In the genomic region with DNA sequence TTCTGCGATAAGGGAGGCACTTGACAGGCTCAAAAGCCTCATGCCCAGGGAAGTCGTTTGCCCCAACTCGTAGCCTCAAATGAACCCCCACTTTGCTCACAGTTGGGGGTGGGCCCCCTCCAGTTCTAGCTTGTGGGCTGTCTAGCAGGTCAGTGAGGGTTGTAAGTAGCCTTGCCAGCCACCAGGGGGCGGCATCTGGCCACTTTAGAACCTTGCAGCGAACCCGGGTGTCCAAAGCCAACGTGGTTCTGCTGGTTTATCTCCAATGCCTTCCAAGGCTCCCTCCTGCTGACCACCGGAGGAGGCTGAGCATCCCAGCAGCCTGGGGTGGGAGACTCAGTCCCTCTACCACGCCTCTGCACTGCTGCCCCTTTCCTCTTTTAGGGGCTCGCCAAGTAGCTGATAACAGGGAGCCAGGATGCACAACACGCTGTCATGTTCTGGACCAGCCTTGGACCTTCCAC, we compare ENCODE assay signal across 1 cellular context.
TF ChIP-seq lines count a peak whose summit lies in the region.

No MANE protein-coding gene starts in this region.

TF ChIP-seq in H1, 55 proteins besides CTCF, POLR2A, EP300 and RAD21:
- TF ChIP-seq, protein P1, sequence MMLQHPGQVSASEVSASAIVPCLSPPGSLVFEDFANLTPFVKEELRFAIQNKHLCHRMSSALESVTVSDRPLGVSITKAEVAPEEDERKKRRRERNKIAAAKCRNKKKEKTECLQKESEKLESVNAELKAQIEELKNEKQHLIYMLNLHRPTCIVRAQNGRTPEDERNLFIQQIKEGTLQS (IDR thresholded peaks at IDR 0.05; ENCODE audit: insufficient read depth, low read depth, low read length): no peak
- TF ChIP-seq CEBPB (IDR thresholded peaks at IDR 0.05; ENCODE audit: low read depth, low read length) (no peak), TEAD4 (IDR thresholded peaks at IDR 0.05; ENCODE audit: low read depth, low read length) (no peak), RNF2 (IDR thresholded peaks at IDR 0.05; ENCODE audit: borderline replicate concordance, low read depth, low read length, missing control alignments, poor library complexity, severe bottlenecking) (no peak), TAF7 (optimal IDR thresholded peaks at IDR 0.05; ENCODE audit: borderline replicate concordance, low read depth, low read length) (no peak), TAF1 (IDR thresholded peaks at IDR 0.05; ENCODE audit: low read depth, low read length) (no peak), CREB1 (IDR thresholded peaks at IDR 0.05) (peak; percentile 14; the same call in 1 of the 2 replicates), BCL11A (IDR thresholded peaks at IDR 0.05; ENCODE audit: low read depth in 2 of 2, low read length in 2 of 2) (no peak), ASH2L (IDR thresholded peaks at IDR 0.05; ENCODE audit: low read length) (no peak), EGR1 (IDR thresholded peaks at IDR 0.05; ENCODE audit: borderline replicate concordance, low read depth, low read length) (no peak), PHF8 (conservative IDR thresholded peaks at IDR 0.05; ENCODE audit: low read depth, low read length) (no peak)
- TF ChIP-seq, protein P2, sequence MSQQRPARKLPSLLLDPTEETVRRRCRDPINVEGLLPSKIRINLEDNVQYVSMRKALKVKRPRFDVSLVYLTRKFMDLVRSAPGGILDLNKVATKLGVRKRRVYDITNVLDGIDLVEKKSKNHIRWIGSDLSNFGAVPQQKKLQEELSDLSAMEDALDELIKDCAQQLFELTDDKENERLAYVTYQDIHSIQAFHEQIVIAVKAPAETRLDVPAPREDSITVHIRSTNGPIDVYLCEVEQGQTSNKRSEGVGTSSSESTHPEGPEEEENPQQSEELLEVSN (IDR thresholded peaks at IDR 0.05): no peak
- TF ChIP-seq, protein P3, sequence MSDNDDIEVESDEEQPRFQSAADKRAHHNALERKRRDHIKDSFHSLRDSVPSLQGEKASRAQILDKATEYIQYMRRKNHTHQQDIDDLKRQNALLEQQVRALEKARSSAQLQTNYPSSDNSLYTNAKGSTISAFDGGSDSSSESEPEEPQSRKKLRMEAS (IDR thresholded peaks at IDR 0.05): peak; percentile 34; the same call in 1 of the 2 replicates
